ENCODE assay signal across 1 cellular context in the genomic region with DNA sequence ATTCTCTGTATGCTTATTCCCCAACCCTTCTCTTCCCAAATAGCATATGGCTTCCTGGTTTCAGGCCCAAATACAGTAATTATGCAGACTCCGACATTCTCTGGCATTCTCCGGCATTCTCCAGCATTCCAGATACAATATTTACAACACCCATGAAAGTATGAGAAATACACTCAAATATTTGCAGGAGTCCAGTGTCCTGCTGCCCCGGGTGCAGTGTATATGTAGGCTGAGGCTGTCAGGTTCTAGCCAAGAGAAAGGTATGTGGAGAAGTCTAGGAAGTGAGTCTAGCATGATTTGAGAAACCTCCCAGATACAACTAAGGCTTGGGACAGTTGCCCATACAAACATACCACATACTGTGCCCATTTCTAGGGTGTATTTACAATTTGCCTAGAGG.
TF ChIP-seq lines count a peak whose summit lies in the region.

No MANE protein-coding gene starts in this region.

TF ChIP-seq in SK-N-SH treated with all-trans-retinoic acid at 6 μM for 48 hours, 23 proteins besides CTCF, POLR2A, EP300 and RAD21 (continued from another document):
- TF ChIP-seq PATZ1 (CRISPR knock-in tag; IDR thresholded peaks at IDR 0.05; ENCODE audit: borderline replicate concordance) (no peak), ZC3H10 (CRISPR knock-in tag; IDR thresholded peaks at IDR 0.05) (no peak), ZNF565 (CRISPR knock-in tag; conservative IDR thresholded peaks at IDR 0.05; ENCODE audit: low read depth) (no peak), SNAI2 (CRISPR knock-in tag; IDR thresholded peaks at IDR 0.05) (no peak), BACH2 (CRISPR knock-in tag; IDR thresholded peaks at IDR 0.05; ENCODE audit: borderline replicate concordance) (no peak), ESRRG (CRISPR knock-in tag; IDR thresholded peaks at IDR 0.05) (no peak), ZNF8 (CRISPR knock-in tag; IDR thresholded peaks at IDR 0.05) (no peak)
TF ChIP-seq in SK-N-SH treated with all-trans-retinoic acid at 6 μM for 48 hours: peak in this region for 0.
